17 cellular contexts compared by ENCODE assay signal in genomic region chr2:239012936-239013669, GRCh38.
DNase-seq lines count a peak whose midpoint lies in the region; ATAC-seq and TF ChIP-seq lines count a peak whose summit lies in the region.
"Had no signal": no experiment of that assay in that cellular context is flagged by ENCODE, and none has a peak within 500 bp of the region (broad histone marks: within the 10 kb centered on the region; RNA-seq: fewer than 3 reads in every experiment).

No MANE protein-coding gene starts in this region.

- H3K4me2 ChIP-seq in neural progenitor cell = no peak overlapping the region
- H3K4me2 ChIP-seq: PC-9 had no signal

- H3K4me1 Mint-ChIP-seq in chondrocyte (ENCODE audit: low read depth) (peaks cover 11% of the 10 kb centered on the region), neural progenitor cell (peaks cover 26% of the 10 kb centered on the region)
- no peaks in the 10 kb centered on the region for H3K4me1 Mint-ChIP-seq in stimulated activated naive CD8-positive, alpha-beta T cell treated with anti-CD3 and anti-CD28 coated beads, Interleukin-15, amount 100 ng/mL, for 72 hours

- H3K36me3 Mint-ChIP-seq in chondrocyte (ENCODE audit: low read depth) (no peaks in the 10 kb centered on the region), neural progenitor cell (no peaks in the 10 kb centered on the region)

- H3K79me2 ChIP-seq in neural progenitor cell (ENCODE audit: low read depth) = no peaks in the 10 kb centered on the region

- H3K36me3 ChIP-seq in neural progenitor cell (no peaks in the 10 kb centered on the region), tibial artery (no peaks in the 10 kb centered on the region), lower lobe of right lung (no peaks in the 10 kb centered on the region)
- H3K36me3 ChIP-seq: BE2C had no signal

- H3K27me3 ChIP-seq in neural progenitor cell = no peaks in the 10 kb centered on the region
- peaks cover 0 to 44% of the 10 kb centered on the region in 2 donors for H3K27me3 ChIP-seq in tibial artery
- peaks cover 22% of the 10 kb centered on the region for H3K27me3 ChIP-seq in lower lobe of right lung (ENCODE audit: low read depth)

- DNase-seq in left ventricle myocardium superior (peak; percentile 5), left cardiac atrium (no peak), chondrocyte (ENCODE audit: low spot score) (peak; percentile 49), neural progenitor cell (ENCODE audit: low spot score) (no peak), tibial artery (peak; percentile 17 to 56), lower lobe of right lung (no peak)
- DNase-seq in stimulated activated naive CD8-positive, alpha-beta T cell treated with anti-CD3 and anti-CD28 coated beads, Interleukin-15, amount 100 ng/mL, for 72 hours = no peak
- DNase-seq: BE2C, DMS53, GDM1, Kasumi-1, NCI-H187, NCI-H446, NCI-H526, PC-9, SIG-M5 had no signal

- H3K4me3 ChIP-seq in neural progenitor cell = no peak overlapping the region
- no peak overlapping the region for H3K4me3 ChIP-seq in tibial artery
- H3K4me3 ChIP-seq in lower lobe of right lung = no peak overlapping the region
- H3K4me3 ChIP-seq: PC-9 had no signal

- H3K27ac Mint-ChIP-seq in chondrocyte (ENCODE audit: unreplicated experiment) (no peak overlapping the region), neural progenitor cell (no peak overlapping the region)
- no peak overlapping the region for H3K27ac Mint-ChIP-seq in stimulated activated naive CD8-positive, alpha-beta T cell treated with anti-CD3 and anti-CD28 coated beads, Interleukin-15, amount 100 ng/mL, for 72 hours

- H4K20me1 ChIP-seq in neural progenitor cell (ENCODE audit: low read depth) = no peaks in the 10 kb centered on the region

- no peak overlapping the region for H3K9ac ChIP-seq in neural progenitor cell

- TF ChIP-seq CTCF in chondrocyte (IDR thresholded peaks at IDR 0.05) (no peak), neural progenitor cell (IDR thresholded peaks at IDR 0.05) (no peak), tibial artery (IDR thresholded peaks at IDR 0.05) (no peak), lower lobe of right lung (IDR thresholded peaks at IDR 0.05) (no peak)

- H3K9me3 Mint-ChIP-seq in chondrocyte (ENCODE audit: low read depth) (no peaks in the 10 kb centered on the region), neural progenitor cell (no peaks in the 10 kb centered on the region)
- H3K9me3 Mint-ChIP-seq in stimulated activated naive CD8-positive, alpha-beta T cell treated with anti-CD3 and anti-CD28 coated beads, Interleukin-15, amount 100 ng/mL, for 72 hours = no peaks in the 10 kb centered on the region

- intact Hi-C loops in left ventricle myocardium superior (cut with micrococcal nuclease) = no loop called here
- intact Hi-C loops in left cardiac atrium (cut with DNase I) = no loop called here
- intact Hi-C loops in tibial artery (cut with DNase I; ENCODE audit: low total_unique reads) = no loop called here
- intact Hi-C loops in lower lobe of right lung (cut with DNase I) = no loop called here

- no peaks in the 10 kb centered on the region for H3F3A ChIP-seq in neural progenitor cell (ENCODE audit: low read depth)

- H2AFZ ChIP-seq in neural progenitor cell (replicated peaks) = no peak overlapping the region
- H2AFZ ChIP-seq: PC-9 had no signal

- no peaks in the 10 kb centered on the region for H3K9me3 ChIP-seq in neural progenitor cell (ENCODE audit: low read depth)
- no peaks in the 10 kb centered on the region for H3K9me3 ChIP-seq in tibial artery
- H3K9me3 ChIP-seq in lower lobe of right lung = no peaks in the 10 kb centered on the region
- H3K9me3 ChIP-seq: BE2C had no signal

- no peak overlapping the region for H3K27ac ChIP-seq in neural progenitor cell
- H3K27ac ChIP-seq in tibial artery = no peak overlapping the region
- no peak overlapping the region for H3K27ac ChIP-seq in lower lobe of right lung
- H3K27ac ChIP-seq: PC-9, RWPE1 had no signal

- H3K27me3 Mint-ChIP-seq in chondrocyte (ENCODE audit: low read depth) (peaks cover 31% of the 10 kb centered on the region), neural progenitor cell (ENCODE audit: insufficient read depth, low read depth) (peaks cover 4% of the 10 kb centered on the region)
- H3K27me3 Mint-ChIP-seq in stimulated activated naive CD8-positive, alpha-beta T cell treated with anti-CD3 and anti-CD28 coated beads, Interleukin-15, amount 100 ng/mL, for 72 hours = peaks cover 30% of the 10 kb centered on the region

- ATAC-seq in left ventricle myocardium superior = no peak
- no peak for ATAC-seq in left cardiac atrium
- ATAC-seq in lower lobe of right lung = no peak
- no peak for ATAC-seq in stimulated activated naive CD8-positive, alpha-beta T cell treated with anti-CD3 and anti-CD28 coated beads, Interleukin-15, amount 100 ng/mL, for 72 hours

- H3K4me1 ChIP-seq in neural progenitor cell (no peaks in the 10 kb centered on the region), tibial artery (no peaks in the 10 kb centered on the region), lower lobe of right lung (no peaks in the 10 kb centered on the region)
- H3K4me1 ChIP-seq: BE2C had no signal

- H3K4me3 Mint-ChIP-seq in chondrocyte (ENCODE audit: unreplicated experiment) (no peak overlapping the region), neural progenitor cell (peak overlapping the region; percentile 59)
- no peak overlapping the region for H3K4me3 Mint-ChIP-seq in stimulated activated naive CD8-positive, alpha-beta T cell treated with anti-CD3 and anti-CD28 coated beads, Interleukin-15, amount 100 ng/mL, for 72 hours

Comparison
In these comparisons a context has a peak if more than half of its experiments do, and no peak if none do; other contexts are left out.
1. DNase-seq: peak in left ventricle myocardium superior (single experiment), chondrocyte (single experiment) and tibial artery (2 of 2); none in left cardiac atrium (single experiment), neural progenitor cell (single experiment), lower lobe of right lung (single experiment) and stimulated activated naive CD8-positive, alpha-beta T cell treated with anti-CD3 and anti-CD28 coated beads, Interleukin-15, amount 100 ng/mL, for 72 hours (0 of 2).